15 cellular contexts compared by ENCODE assay signal in genomic region chr3:125398952-125399351, GRCh38. TPM values are rescaled to one million over a fixed set of nuclear protein-coding genes. Genes with fewer than 3 reads are reported as not detected.
A peak's percentile ranks its signal among the peaks of the same experiment; 100 is the strongest.
DNase-seq lines count a peak whose midpoint lies in the region; ATAC-seq and TF ChIP-seq lines count a peak whose summit lies in the region.
"Had no signal": no experiment of that assay in that cellular context is flagged by ENCODE, and none has a peak within 500 bp of the region (broad histone marks: within the 10 kb centered on the region; RNA-seq: fewer than 3 reads in every experiment).

No MANE protein-coding gene starts in this region.

- intact Hi-C loops in HCT116 (cut with micrococcal nuclease) = no loop called here

- no peak overlapping the region for H3K27ac ChIP-seq in HCT116 (ENCODE audit: low read depth, low read length)
- H3K27ac ChIP-seq in hepatocyte = no peak overlapping the region

- DNase-seq in GM10266 (ENCODE audit: extremely low spot score) (peak; percentile 23), HCT116 (ENCODE audit: low read depth, low spot score) (no peak), OCI-M1 (lab: John Stamatoyannopoulos, UW) (peak; percentile 8), hepatocyte (ENCODE audit: low spot score) (peak; percentile 13), epidermal melanocyte (ENCODE audit: insufficient read length, low spot score) (no peak)
- no peak for DNase-seq in stimulated activated CD4-positive, alpha-beta T cell treated with anti-CD3 and anti-CD28 coated beads, Interleukin-4, amount 100 ng/mL, for 4 hours
- DNase-seq: activated CD4-positive, alpha-beta memory T cell treated with anti-CD3 and anti-CD28 coated beads, Interleukin-2, amount 10 ng/mL, durations not matched to agents 7 days and 5 days; amygdala; DMS53; NCI-H187 treated with DMSO at 0.1 percent for 48 hours; occipital lobe; SW 1271 had no signal

- POLR2A ChIA-PET in HCT116 (lab: Charles Lee) = no interaction called here

- TF ChIP-seq RAD21 in HCT116 (IDR thresholded peaks at IDR 0.05; ENCODE audit: low read depth) = no peak

- H3K79me2 ChIP-seq in HCT116 (ENCODE audit: insufficient read depth, low read length) = no peaks in the 10 kb centered on the region
- H3K79me2 ChIP-seq in hepatocyte = no peaks in the 10 kb centered on the region

- peak; percentile 70 for ATAC-seq in HCT116
- no peak for ATAC-seq in HG02759 (IDR thresholded peaks at IDR 0.05; ENCODE audit: unreplicated experiment)
- ATAC-seq: esophagus mucosa; stimulated activated memory B cell treated with anti-CD40 and anti-IgM and Interleukin-4, amounts not matched to agents 10 μg/mL and 1 μg/mL and 100 μg/mL, for 72 hours had no signal

- H2AFZ ChIP-seq in HCT116 (ENCODE audit: low read depth, low read length, poor library complexity, severe bottlenecking) = no peak overlapping the region
- H2AFZ ChIP-seq in hepatocyte = no peak overlapping the region

- WGBS in hepatocyte (ENCODE audit: low lambda C conversion rate, missing lambda C conversion rate) = 20% methylated on average over 1 of the region's 1 CpG

- H3K9ac ChIP-seq in HCT116 (ENCODE audit: low read length) = no peak overlapping the region

- H3K36me3 ChIP-seq in HCT116 (ENCODE audit: control insufficient read depth in 1 of 2, insufficient read depth in 2 of 2, low read length in 2 of 2) (no peaks in the 10 kb centered on the region), hepatocyte (replicated peaks; ENCODE audit: insufficient read depth, low read depth) (no peaks in the 10 kb centered on the region)

- H3K4me1 ChIP-seq in HCT116 (ENCODE audit: control insufficient read depth in 1 of 2, insufficient read depth in 2 of 2, low read length in 2 of 2) = peaks cover 0 to 9% of the 10 kb centered on the region in 2 experiments; a peak in 2 of 4 replicates
- H3K4me1 ChIP-seq in hepatocyte (ENCODE audit: insufficient read depth) = no peaks in the 10 kb centered on the region

- TF ChIP-seq POLR2A in HCT116 (IDR thresholded peaks at IDR 0.05; ENCODE audit: borderline replicate concordance, extremely low read depth, insufficient read depth, insufficient read length) = no peak

- no peak overlapping the region for H3K4me2 ChIP-seq in HCT116 (ENCODE audit: low read length)
- H3K4me2 ChIP-seq in hepatocyte = no peak overlapping the region

- no TSS peak for BruUV-seq in HCT116 (replicated peaks; lab: Mats Ljungman, UMichigan)

- H4K20me1 ChIP-seq in HCT116 (ENCODE audit: insufficient read depth) (no peaks in the 10 kb centered on the region), hepatocyte (ENCODE audit: insufficient read depth, poor library complexity, severe bottlenecking) (no peaks in the 10 kb centered on the region)

- H3K4me3 ChIP-seq in HCT116 (replicated peaks in 1 of 2; ENCODE audit: low read depth in 1 of 2, low read length in 2 of 2) (no peak overlapping the region), hepatocyte (no peak overlapping the region)

- RAD21 ChIA-PET in HCT116 (lab: Charles Lee; ENCODE audit: low non-redundant PET in 1 of 2, low total read pairs in 2 of 2, uncharacterized antibody in 2 of 2, unreplicated experiment in 2 of 2) = no interaction called here

- H3K9me3 ChIP-seq in HCT116 (ENCODE audit: control insufficient read depth in 1 of 2, insufficient read depth in 1 of 2, low read depth in 1 of 2, low read length in 2 of 2) (no peaks in the 10 kb centered on the region), hepatocyte (ENCODE audit: low read depth) (no peaks in the 10 kb centered on the region)

- 0 out of 2 replicates have a peak, but pooled peaks cover 5% of the 10 kb centered on the region for H3K27me3 ChIP-seq in HCT116 (ENCODE audit: insufficient read depth, low read length)
- H3K27me3 ChIP-seq in hepatocyte = no peaks in the 10 kb centered on the region

- CTCF ChIA-PET in HCT116 (lab: Charles Lee) = interaction anchor here (0.6 kb wide), 1 partner anchor 17 kb away, joined by 4 read pairs; no protein-coding TSS in a partner anchor

- H3K9me2 ChIP-seq in HCT116 (ENCODE audit: insufficient read depth) (no peaks in the 10 kb centered on the region), hepatocyte (replicated peaks; ENCODE audit: insufficient read depth) (no peaks in the 10 kb centered on the region)

- TF ChIP-seq CTCF in GM10266 (IDR thresholded peaks at IDR 0.05; ENCODE audit: control insufficient read depth, insufficient read depth, low read depth, missing control alignments) (peak; percentile 31), HCT116 (IDR thresholded peaks at IDR 0.05 in 2 of 3, conservative IDR thresholded peaks at IDR 0.05 in 1 of 3; ENCODE audit: borderline replicate concordance in 1 of 3, insufficient read depth in 1 of 3, low read depth in 2 of 3, low read length in 2 of 3) (no peak), hepatocyte (IDR thresholded peaks at IDR 0.05; ENCODE audit: poor library complexity) (no peak)

TF ChIP-seq in HCT116, 20 proteins besides CTCF, POLR2A, EP300 and RAD21:
- no peak for TF ChIP-seq EZH2 (IDR thresholded peaks at IDR 0.05)
- TF ChIP-seq EZH2phosphoT487 (IDR thresholded peaks at IDR 0.05; ENCODE audit: borderline replicate concordance) = no peak
- no peak for TF ChIP-seq SRF (IDR thresholded peaks at IDR 0.05; ENCODE audit: low read depth)
- TF ChIP-seq CEBPB (IDR thresholded peaks at IDR 0.05; ENCODE audit: low read depth) = no peak

RNA-seq across cellular contexts. Expression of gene ZNF148, which starts 23.8 kb away (rescaled TPM):
- 35.0 TPM for total RNA-seq in HCT116 (2021; ENCODE audit: unreplicated experiment)
- 8.7 and 12.1 TPM in 2 replicates for polyA plus RNA-seq in HCT116 (2012)
- total RNA-seq in hepatocyte = 30.3 and 35.7 TPM in 2 replicates
- 20.9 and 23.2 TPM in 2 replicates for polyA plus RNA-seq in hepatocyte

Comparison
In these comparisons a context has a peak if more than half of its experiments do, and no peak if none do; other contexts are left out.
1. DNase-seq: peak in GM10266 (single experiment), OCI-M1 (single experiment) and hepatocyte (single experiment); none in HCT116 (single experiment), epidermal melanocyte (single experiment) and stimulated activated CD4-positive, alpha-beta T cell treated with anti-CD3 and anti-CD28 coated beads, Interleukin-4, amount 100 ng/mL, for 4 hours (0 of 2).